In genomic region chr1:18740617-18741016, GRCh38 we compare ENCODE assay signal across 29 cellular contexts.
"Had no signal": no experiment of that assay in that cellular context is flagged by ENCODE, and none has a peak within 500 bp of the region (broad histone marks: within the 10 kb centered on the region; RNA-seq: fewer than 3 reads in every experiment).

No MANE protein-coding gene starts in this region.

- H3K36me3 ChIP-seq: colonic mucosa, esophagus muscularis mucosa, esophagus squamous epithelium, gastrocnemius medialis, gastroesophageal sphincter, heart left ventricle, heart right ventricle had no signal

- H3K4me1 Mint-ChIP-seq: endodermal cell had no signal

- H3K9me3 Mint-ChIP-seq: dendritic cell treated with granulocyte-macrophage colony-stimulating factor and Interleukin-4, amounts not matched to agents 40 ng/mL and 50 ng/mL, for 4 days; effector memory CD8-positive, alpha-beta T cell; endodermal cell had no signal

- DNase-seq: colonic mucosa; cortex of kidney; dermis blood vessel endothelial cell; dorsolateral prefrontal cortex; effector CD4-positive, alpha-beta T cell; effector CD8-positive, alpha-beta T cell; effector memory CD4-positive, alpha-beta T cell; effector memory CD8-positive, alpha-beta T cell; erythroblast; esophagus squamous epithelium; foreskin fibroblast; foreskin keratinocyte; foreskin melanocyte; gastrocnemius medialis; glutamatergic neuron; head of caudate nucleus; heart left ventricle; heart right ventricle had no signal

- H3K9me3 ChIP-seq: colonic mucosa, esophagus muscularis mucosa, esophagus squamous epithelium, gastrocnemius medialis, gastroesophageal sphincter, heart left ventricle, heart right ventricle had no signal

- H3K27ac ChIP-seq: colonic mucosa, coronary artery, dorsolateral prefrontal cortex, epithelial cell of prostate, esophagus muscularis mucosa, esophagus squamous epithelium, foreskin keratinocyte, gastrocnemius medialis, gastroesophageal sphincter, heart left ventricle, heart right ventricle had no signal

- H3K4me1 ChIP-seq: colonic mucosa, esophagus muscularis mucosa, esophagus squamous epithelium, foreskin keratinocyte, gastrocnemius medialis, gastroesophageal sphincter, heart left ventricle, heart right ventricle had no signal

- H3K27me3 ChIP-seq: colonic mucosa had no signal

- H3K4me3 ChIP-seq: colonic mucosa, coronary artery, dorsolateral prefrontal cortex, esophagus muscularis mucosa, esophagus squamous epithelium, gastrocnemius medialis, gastroesophageal sphincter, heart left ventricle, heart right ventricle had no signal

- ATAC-seq: effector memory CD8-positive, alpha-beta T cell; esophagus mucosa; foreskin keratinocyte; gastrocnemius medialis; gastroesophageal sphincter; heart left ventricle; heart right ventricle had no signal

- H3K4me3 Mint-ChIP-seq: dendritic cell treated with granulocyte-macrophage colony-stimulating factor and Interleukin-4, amounts not matched to agents 40 ng/mL and 50 ng/mL, for 4 days; effector memory CD8-positive, alpha-beta T cell; endodermal cell had no signal

- H3K27ac Mint-ChIP-seq: dendritic cell treated with granulocyte-macrophage colony-stimulating factor and Interleukin-4, amounts not matched to agents 40 ng/mL and 50 ng/mL, for 4 days; effector memory CD8-positive, alpha-beta T cell; endodermal cell had no signal

- FAIRE-seq: colon, endometrium, endothelial cell of umbilical vein, frontal cortex had no signal
